In the genomic region with DNA sequence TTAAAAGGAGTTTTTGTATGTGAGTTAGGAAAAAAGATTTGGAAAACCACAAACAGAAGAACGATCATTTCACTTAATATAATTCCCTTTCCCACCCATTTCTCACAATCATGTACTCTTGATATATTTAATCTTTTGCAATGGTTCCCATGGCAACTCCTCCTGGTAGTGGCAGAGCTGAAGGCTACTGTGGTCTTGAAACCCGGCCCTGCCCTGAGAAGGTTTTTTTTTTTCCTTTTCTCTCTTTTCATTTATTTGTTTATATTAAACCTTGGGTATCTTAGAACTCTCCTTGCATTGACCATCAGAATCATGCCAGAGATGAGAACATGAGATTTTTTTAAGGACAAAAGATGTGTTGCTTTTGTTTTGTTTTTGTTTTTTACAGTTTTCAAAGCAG, we compare ENCODE assay signal across 13 cellular contexts.
DNase-seq lines count a peak whose midpoint lies in the region; ATAC-seq and TF ChIP-seq lines count a peak whose summit lies in the region.
"Had no signal": no experiment of that assay in that cellular context is flagged by ENCODE, and none has a peak within 500 bp of the region (broad histone marks: within the 10 kb centered on the region; RNA-seq: fewer than 3 reads in every experiment).

No MANE protein-coding gene starts in this region.

- H3K9ac ChIP-seq in mammary epithelial cell (ENCODE audit: insufficient read depth, low read length) = peak overlapping the region; percentile 71
- H3K9ac ChIP-seq: KMS-11 had no signal

- intact Hi-C loops in mammary epithelial cell (cut with micrococcal nuclease) = no loop called here

- DNase-seq in M059J (ENCODE audit: low read depth) (peak; percentile 54), mammary epithelial cell (peak; percentile 32), right atrium auricular region (ENCODE audit: low spot score) (no peak), smooth muscle cell of the brain vasculature (ENCODE audit: low read depth, low spot score) (peak; percentile 46), NCI-H187 (lab: John Stamatoyannopoulos, UW) (no peak), G401 (ENCODE audit: low spot score) (no peak), iPS-NIHi11 (ENCODE audit: low spot score) (no peak)
- DNase-seq: activated T-cell treated with anti-CD3 and anti-CD28 coated beads, Interleukin-2, amount 50 U/mL, for 24 hours; endodermal cell; NCI-H2029; SW 1271 had no signal

- H3K27ac ChIP-seq in mammary epithelial cell (ENCODE audit: insufficient read depth, low read depth, low read length) (peak overlapping the region; percentile 96), right atrium auricular region (peak overlapping the region; percentile 16 to 63)
- H3K27ac ChIP-seq: KMS-11 had no signal

- CTCF ChIA-PET in mammary epithelial cell (lab: Charles Lee; ENCODE audit: low non-redundant PET) = no interaction called here

- no peak overlapping the region for H3K4me3 ChIP-seq in mammary epithelial cell (replicated peaks in 1 of 3; ENCODE audit: insufficient read depth in 1 of 3, low read depth in 2 of 3, low read length in 3 of 3)
- no peak overlapping the region for H3K4me3 ChIP-seq in right atrium auricular region

- H3K9me3 ChIP-seq in mammary epithelial cell (replicated peaks; ENCODE audit: insufficient read depth, low read length) (no peaks in the 10 kb centered on the region), right atrium auricular region (no peaks in the 10 kb centered on the region)

- H2AFZ ChIP-seq in mammary epithelial cell (ENCODE audit: low read depth, low read length) = peak overlapping the region; percentile 71

- in situ Hi-C loops in mammary epithelial cell (cut with MboI; ENCODE audit: low sequenced_read_pairs in 2 of 2) (loop anchor here in 1 of 2 donors (25.0 kb wide), 1 partner anchor 563 kb away; the partner anchor contains the start of gene NRP1), G401 (cut with HindIII; ENCODE audit: low sequenced_read_pairs) (no loop called here)

- dilution Hi-C loops in mammary epithelial cell (cut with HindIII; ENCODE audit: low sequenced_read_pairs) = no loop called here

- H3K4me2 ChIP-seq in mammary epithelial cell (ENCODE audit: insufficient read depth, low read depth, low read length) = peak overlapping the region; percentile 40
- H3K4me2 ChIP-seq: KMS-11 had no signal

- WGBS in mammary epithelial cell (ENCODE audit: low coverage, missing lambda C conversion rate) = 0% methylated on average over 2 of the region's 2 CpGs

- TF ChIP-seq CTCF in mammary epithelial cell (conservative IDR thresholded peaks at IDR 0.05 in 1 of 2, IDR thresholded peaks at IDR 0.05 in 1 of 2; ENCODE audit: extremely low read depth in 1 of 2, insufficient read depth in 1 of 2, low read depth in 1 of 2, low read length in 2 of 2) (no peak), right atrium auricular region (IDR thresholded peaks at IDR 0.05) (no peak)

- no peaks in the 10 kb centered on the region for H4K20me1 ChIP-seq in mammary epithelial cell (ENCODE audit: insufficient read depth, low read length)

- no TSS peak for BruUV-seq in mammary epithelial cell (replicated peaks; lab: Mats Ljungman, UMichigan)

- no peaks in the 10 kb centered on the region for H3K79me2 ChIP-seq in mammary epithelial cell (ENCODE audit: insufficient read depth, low read length)

- H3K27me3 ChIP-seq in mammary epithelial cell (ENCODE audit: insufficient read depth, low read length) (no peaks in the 10 kb centered on the region), right atrium auricular region (no peaks in the 10 kb centered on the region)

- H3K4me1 ChIP-seq in mammary epithelial cell (ENCODE audit: insufficient read depth, low read length) (peaks cover 38% of the 10 kb centered on the region), right atrium auricular region (no peaks in the 10 kb centered on the region)

- H3K36me3 ChIP-seq in mammary epithelial cell (ENCODE audit: insufficient read depth, low read length) (no peaks in the 10 kb centered on the region), right atrium auricular region (no peaks in the 10 kb centered on the region)

- ATAC-seq in GM18519 (IDR thresholded peaks at IDR 0.05; ENCODE audit: low FRiP score, unreplicated experiment) = no peak

Comparison
In these comparisons a context has a peak if more than half of its experiments do, and no peak if none do; other contexts are left out.
1. DNase-seq: peak in M059J (single experiment), mammary epithelial cell (single experiment) and smooth muscle cell of the brain vasculature (single experiment); none in right atrium auricular region (single experiment), NCI-H187 (0 of 2), G401 (single experiment) and iPS-NIHi11 (single experiment).